Comparison of ENCODE assay signal across 33 cellular contexts in the genomic region with DNA sequence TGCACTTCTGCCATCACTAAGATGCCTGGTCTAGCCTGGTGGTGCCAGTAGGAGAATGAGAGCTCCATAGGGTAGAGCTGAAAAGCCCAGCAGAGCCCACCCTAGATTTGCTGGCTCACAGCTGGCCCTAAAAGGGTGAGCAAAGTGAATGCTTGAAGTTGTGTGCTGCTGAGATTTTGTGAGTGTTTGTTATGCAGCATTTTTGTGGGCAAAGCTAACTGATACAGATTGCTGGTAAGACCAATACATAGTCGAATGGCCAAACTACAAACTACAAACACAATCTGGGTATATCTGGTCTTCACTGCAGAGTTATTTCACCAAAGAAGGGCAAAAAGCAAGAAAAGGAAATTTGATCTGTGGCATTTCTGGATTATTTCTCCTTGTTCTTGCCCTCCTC.
"Had no signal": no experiment of that assay in that cellular context is flagged by ENCODE, and none has a peak within 500 bp of the region (broad histone marks: within the 10 kb centered on the region; RNA-seq: fewer than 3 reads in every experiment).

No MANE protein-coding gene starts in this region.

- ATAC-seq: activated naive CD4-positive, alpha-beta T cell treated with anti-CD3 and anti-CD28 coated beads, Interleukin-2, amount 50 U/mL, for 72 hours; activated naive CD8-positive, alpha-beta T cell treated with anti-CD3 and anti-CD28 coated beads, Interleukin-2, amount 50 U/mL, for 24 hours; activated T-cell treated with anti-CD3 and anti-CD28 coated beads, Interleukin-2, amount 50 U/mL, for 4 hours; activated T-cell treated with anti-CD3 and anti-CD28 coated beads, Interleukin-2, amount 50 U/mL, for 72 hours; activated T-helper 17 cell treated with anti-CD3 and anti-CD28 coated beads, Interleukin-2, amount 50 U/mL, for 72 hours; body of pancreas had no signal

- H3K27me3 ChIP-seq: adrenal gland, ascending aorta, body of pancreas, breast epithelium, cardiac muscle cell had no signal

- DNase-seq: activated effector memory CD4-positive, alpha-beta T cell treated with anti-CD3 and anti-CD28 coated beads, Interleukin-2, amount 50 U/mL, for 16 hours; activated effector memory CD4-positive, alpha-beta T cell treated with Interleukin-2 at 50 U/mL for 16 hours; activated gamma-delta T cell; activated gamma-delta T cell treated with Interleukin-2 at 50 U/mL for 16 hours; activated naive CD4-positive, alpha-beta T cell; activated naive CD4-positive, alpha-beta T cell treated with anti-CD3 and anti-CD28 coated beads for 36 hours; activated naive CD4-positive, alpha-beta T cell treated with anti-CD3 and anti-CD28 coated beads, Interleukin-2, amount 10 ng/mL, durations not matched to agents 7 days and 5 days; activated naive CD4-positive, alpha-beta T cell treated with anti-CD3 and anti-CD28 coated beads, Interleukin-2, amount 50 U/mL, for 16 hours; activated naive CD4-positive, alpha-beta T cell treated with Interleukin-2 at 50 U/mL for 16 hours; activated naive CD8-positive, alpha-beta T cell treated with anti-CD3 and anti-CD28 coated beads for 36 hours; activated naive CD8-positive, alpha-beta T cell treated with anti-CD3 and anti-CD28 coated beads, Interleukin-2, amount 10 ng/mL, durations not matched to agents 7 days and 5 days; activated naive CD8-positive, alpha-beta T cell treated with anti-CD3 and anti-CD28 coated beads, Interleukin-2, amount 50 U/mL, for 24 hours; activated T-cell treated with anti-CD3 and anti-CD28 coated beads, Interleukin-2, amount 50 U/mL, for 1 hour; activated T-cell treated with anti-CD3 and anti-CD28 coated beads, Interleukin-2, amount 50 U/mL, for 24 hours; activated T-cell treated with anti-CD3 and anti-CD28 coated beads, Interleukin-2, amount 50 U/mL, for 4 hours; activated T-cell treated with anti-CD3 and anti-CD28 coated beads, Interleukin-2, amount 50 U/mL, for 48 hours; activated T-cell treated with anti-CD3 and anti-CD28 coated beads, Interleukin-2, amount 50 U/mL, for 72 hours; adrenal gland; amniotic stem cell; amygdala; anterior cingulate cortex; aorta; body of pancreas; caudate nucleus; central memory CD4-positive, alpha-beta T cell; cerebellar nuclear complex had no signal

- H3K36me3 ChIP-seq: adrenal gland, ascending aorta, breast epithelium, cardiac muscle cell had no signal

- H3K4me3 ChIP-seq: adrenal gland, ascending aorta, body of pancreas, breast epithelium, cardiac muscle cell had no signal

- FAIRE-seq: astrocyte, bronchial epithelial cell had no signal

- H3K27ac ChIP-seq: adrenal gland, ascending aorta, body of pancreas, breast epithelium, cardiac muscle cell had no signal

- H3K9me3 ChIP-seq: adrenal gland, ascending aorta, body of pancreas had no signal

- H3K4me1 ChIP-seq: adrenal gland, ascending aorta, body of pancreas, breast epithelium had no signal
